In the genomic region with DNA sequence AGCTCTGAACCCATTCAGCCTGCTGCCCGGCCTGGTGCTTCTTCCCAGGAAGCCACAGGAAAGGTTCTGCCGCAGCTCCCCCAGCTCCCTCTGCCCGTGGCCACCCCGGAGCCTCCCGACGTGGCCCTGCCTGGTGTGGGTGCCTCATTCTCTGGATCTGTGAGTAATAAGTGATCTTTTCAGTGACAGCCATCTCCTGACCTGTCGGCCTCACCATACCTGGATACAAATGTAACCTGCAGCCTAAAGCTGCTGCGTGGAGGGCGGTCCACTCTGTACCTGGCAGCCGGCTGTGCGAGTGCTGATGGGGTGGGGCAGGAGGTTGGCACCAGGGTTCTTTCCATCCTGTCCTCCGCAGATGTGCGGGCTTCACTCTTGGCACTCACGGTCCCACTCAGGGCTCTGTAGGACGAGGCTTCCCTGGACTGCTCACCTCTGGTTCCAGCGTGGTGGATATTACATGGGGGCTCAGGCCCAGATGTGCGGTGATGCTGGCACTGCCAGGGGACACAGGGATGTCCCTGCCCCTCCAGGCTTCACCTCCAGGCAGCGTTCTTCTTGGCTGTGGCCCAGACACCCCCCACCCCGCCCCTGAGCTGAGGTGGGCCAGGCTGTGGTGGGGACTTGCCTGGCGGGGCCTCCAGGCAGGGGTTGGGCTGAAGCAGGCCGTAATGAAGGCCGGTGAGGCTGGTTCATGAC, we compare ENCODE assay signal across 28 cellular contexts.
"Had no signal": no experiment of that assay in that cellular context is flagged by ENCODE, and none has a peak within 500 bp of the region (broad histone marks: within the 10 kb centered on the region; RNA-seq: fewer than 3 reads in every experiment).

No MANE protein-coding gene starts in this region.

- H3K27ac ChIP-seq: ascending aorta, breast epithelium, cardiac muscle cell, esophagus muscularis mucosa, foreskin keratinocyte, gastrocnemius medialis, WERI-Rb-1 had no signal

- H3K9me3 ChIP-seq: ascending aorta, breast epithelium, esophagus muscularis mucosa, gastrocnemius medialis had no signal

- H3K4me3 ChIP-seq: ascending aorta, breast epithelium, cardiac muscle cell, esophagus muscularis mucosa, gastrocnemius medialis had no signal

- ATAC-seq: activated CD4-positive, CD25-positive, alpha-beta regulatory T cell treated with anti-CD3 and anti-CD28 coated beads, Interleukin-2, amount 50 U/mL, for 24 hours; activated CD8-positive, alpha-beta T cell treated with anti-CD3 and anti-CD28 coated beads for 36 hours; activated naive CD4-positive, alpha-beta T cell treated with anti-CD3 and anti-CD28 coated beads, Interleukin-2, amount 50 U/mL, for 72 hours; activated T-cell treated with anti-CD3 and anti-CD28 coated beads, Interleukin-2, amount 50 U/mL, for 4 hours; activated T-helper 17 cell treated with anti-CD3 and anti-CD28 coated beads, Interleukin-2, amount 50 U/mL, for 72 hours; effector memory CD8-positive, alpha-beta T cell; foreskin keratinocyte; gastrocnemius medialis; T-helper 17 cell had no signal

- DNase-seq: activated B cell treated with CpG ODN at 0.5 μM for 24 hours; activated CD4-positive, alpha-beta T cell treated with anti-CD3 and anti-CD28 coated beads for 48 hours; activated CD4-positive, alpha-beta T cell treated with anti-CD3 and anti-CD28 coated beads, Interleukin-2, amount 50 U/mL, for 1 hour; activated CD4-positive, alpha-beta T cell treated with anti-CD3 and anti-CD28 coated beads, Interleukin-2, amount 50 U/mL, for 48 hours; activated CD8-positive, alpha-beta memory T cell treated with anti-CD3 and anti-CD28 coated beads for 24 hours; activated CD8-positive, alpha-beta T cell treated with anti-CD3 and anti-CD28 coated beads for 36 hours; activated gamma-delta T cell; activated naive CD4-positive, alpha-beta T cell; activated T-cell treated with anti-CD3 and anti-CD28 coated beads, Interleukin-2, amount 50 U/mL, for 4 hours; cortex of kidney; dermis blood vessel endothelial cell; effector CD4-positive, alpha-beta T cell; effector memory CD8-positive, alpha-beta T cell; erythroblast; foreskin keratinocyte; gastrocnemius medialis; glutamatergic neuron; T-helper 1 cell; T-helper 17 cell; T1000; WERI-Rb-1 had no signal

- H3K27me3 ChIP-seq: ascending aorta, foreskin keratinocyte, gastrocnemius medialis had no signal

- H3K4me1 ChIP-seq: ascending aorta, breast epithelium, esophagus muscularis mucosa, foreskin keratinocyte, gastrocnemius medialis had no signal

- H3K36me3 ChIP-seq: ascending aorta, breast epithelium, cardiac muscle cell, esophagus muscularis mucosa, gastrocnemius medialis, WERI-Rb-1 had no signal
